ENCODE assay signal across 15 cellular contexts in the genomic region with DNA sequence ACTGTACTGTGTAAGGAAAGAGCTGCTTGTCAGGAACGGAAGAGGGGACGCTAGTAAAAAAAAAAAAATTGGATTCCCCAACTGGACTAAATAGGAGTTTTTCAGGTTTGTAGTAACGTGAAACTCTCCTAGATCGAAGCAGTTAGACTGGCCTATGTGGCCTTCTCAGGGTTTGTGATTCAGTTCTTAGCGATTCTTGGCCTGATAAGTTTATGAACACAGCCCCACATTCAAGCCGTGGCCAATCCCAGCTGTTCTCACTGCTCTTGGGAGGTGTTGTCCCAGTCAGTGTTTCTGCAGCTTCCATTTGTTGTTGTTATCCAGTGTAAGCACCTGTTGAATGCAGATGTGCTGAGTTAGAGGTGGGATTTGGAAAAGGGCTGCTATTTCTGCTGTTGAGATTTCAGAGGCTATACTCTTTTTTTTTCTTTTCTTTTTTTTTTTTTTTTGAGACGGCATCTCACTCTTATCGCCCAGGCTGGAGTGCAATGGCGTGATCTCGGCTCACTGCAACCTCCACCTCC. TPM values are rescaled to one million over a fixed set of nuclear protein-coding genes. Genes with fewer than 3 reads are reported as not detected.
DNase-seq lines count a peak whose midpoint lies in the region; ATAC-seq and TF ChIP-seq lines count a peak whose summit lies in the region.
"Had no signal": no experiment of that assay in that cellular context is flagged by ENCODE, and none has a peak within 500 bp of the region (broad histone marks: within the 10 kb centered on the region; RNA-seq: fewer than 3 reads in every experiment).

No MANE protein-coding gene starts in this region.

- no peak overlapping the region for H2AFZ ChIP-seq in PC-9

- DNase-seq in left ventricle myocardium inferior (no peak), Right ventricle myocardium superior (no peak), PC-9 (peak in 1 of 2 experiments; percentile 80), chondrocyte (ENCODE audit: low spot score) (peak; percentile 4), thyroid gland (peak; percentile 56 to 60), upper lobe of right lung (no peak), NCI-H345 (lab: John Stamatoyannopoulos, UW) (no peak), AG08395 (ENCODE audit: low spot score) (no peak)
- DNase-seq: ACHN; C1 segment of cervical spinal cord; CD4-positive, alpha-beta T cell; DMS79; HCEC 1CT had no signal

- H3K27me3 ChIP-seq in left ventricle myocardium inferior (ENCODE audit: low read depth) (no peaks in the 10 kb centered on the region), PC-9 (ENCODE audit: insufficient read depth, low read depth) (no peaks in the 10 kb centered on the region), thyroid gland (no peaks in the 10 kb centered on the region), upper lobe of right lung (no peaks in the 10 kb centered on the region)

- H3K36me3 ChIP-seq in left ventricle myocardium inferior: peaks cover 58% of the 10 kb centered on the region
- H3K36me3 ChIP-seq in PC-9 (ENCODE audit: low read depth): no peaks in the 10 kb centered on the region
- H3K36me3 ChIP-seq in thyroid gland: peaks cover 13 to 16% of the 10 kb centered on the region in 2 donors
- H3K36me3 ChIP-seq in upper lobe of right lung: peaks cover 33% of the 10 kb centered on the region

- no peaks in the 10 kb centered on the region for H3K79me2 ChIP-seq in PC-9 (ENCODE audit: low read depth)

- H3K4me3 Mint-ChIP-seq in chondrocyte (ENCODE audit: unreplicated experiment): no peak overlapping the region
- H3K4me3 Mint-ChIP-seq: B cell; CD4-positive, alpha-beta T cell had no signal

- BruUV-seq in PC-9 (replicated peaks; lab: Mats Ljungman, UMichigan): no TSS peak

- H3F3A ChIP-seq in PC-9 (ENCODE audit: insufficient read depth, low read depth): peaks cover 12% of the 10 kb centered on the region; the same call in 1 of the 2 replicates

- CTCF ChIA-PET in PC-9 (lab: Charles Lee): no interaction called here

- intact Hi-C loops in left ventricle myocardium inferior (cut with micrococcal nuclease): no loop called here
- intact Hi-C loops in Right ventricle myocardium superior (cut with DNase I): no loop called here
- intact Hi-C loops in PC-9 (cut with micrococcal nuclease; ENCODE audit: unreplicated experiment): loop anchor here (5.0 to 10.0 kb wide), 2 partner anchors 467 to 795 kb away; partner anchors contain the start of gene RPL7L1
- intact Hi-C loops in thyroid gland (cut with DNase I): loop anchor here (5.0 kb wide), 2 partner anchors 82 to 132 kb away; no protein-coding TSS in a partner anchor
- intact Hi-C loops in upper lobe of right lung (cut with DNase I): loop anchor here (5.0 kb wide), 1 partner anchor 87 kb away; no protein-coding TSS in a partner anchor

- peaks cover 36% of the 10 kb centered on the region for H3K4me1 ChIP-seq in left ventricle myocardium inferior
- 0 out of 2 replicates have a peak, but pooled peaks cover 4% of the 10 kb centered on the region for H3K4me1 ChIP-seq in PC-9 (replicated peaks; ENCODE audit: insufficient read depth)
- H3K4me1 ChIP-seq in thyroid gland: peaks cover 14% of the 10 kb centered on the region in 2 donors
- peaks cover 12% of the 10 kb centered on the region for H3K4me1 ChIP-seq in upper lobe of right lung

- H3K27me3 Mint-ChIP-seq in chondrocyte (ENCODE audit: low read depth): no peaks in the 10 kb centered on the region
- H3K27me3 Mint-ChIP-seq: B cell; CD4-positive, alpha-beta T cell had no signal

- H3K9me2 ChIP-seq in PC-9 (ENCODE audit: insufficient read depth): no peaks in the 10 kb centered on the region

- H3K9me3 Mint-ChIP-seq in chondrocyte (ENCODE audit: low read depth): no peaks in the 10 kb centered on the region
- H3K9me3 Mint-ChIP-seq: CD4-positive, alpha-beta T cell had no signal

- no peaks in the 10 kb centered on the region for H4K20me1 ChIP-seq in PC-9 (ENCODE audit: insufficient read depth)

- TF ChIP-seq CTCF in left ventricle myocardium inferior (IDR thresholded peaks at IDR 0.05; ENCODE audit: borderline replicate concordance): no peak
- TF ChIP-seq CTCF in PC-9 (conservative IDR thresholded peaks at IDR 0.05): no peak
- TF ChIP-seq CTCF in chondrocyte (IDR thresholded peaks at IDR 0.05): no peak
- no peak for TF ChIP-seq CTCF in thyroid gland (IDR thresholded peaks at IDR 0.05)
- no peak for TF ChIP-seq CTCF in upper lobe of right lung (IDR thresholded peaks at IDR 0.05)

- no peak overlapping the region for H3K4me2 ChIP-seq in PC-9

- H3K27ac Mint-ChIP-seq in chondrocyte (ENCODE audit: unreplicated experiment): no peak overlapping the region
- H3K27ac Mint-ChIP-seq: B cell; CD4-positive, alpha-beta T cell had no signal

- POLR2A ChIA-PET in PC-9 (lab: Charles Lee; ENCODE audit: unreplicated experiment): no interaction called here

- H3K27ac ChIP-seq in left ventricle myocardium inferior (replicated peaks): peak overlapping the region; percentile 31
- 0 out of 2 replicates have a peak overlapping the region, but pooled peaks have one; percentile 27 for H3K27ac ChIP-seq in PC-9
- peak overlapping the region in 2 of 3 donors; percentile 27 to 35 for H3K27ac ChIP-seq in thyroid gland
- no peak overlapping the region for H3K27ac ChIP-seq in upper lobe of right lung

- 72 to 73% methylated on average over 10 of the region's 10 CpGs for WGBS in thyroid gland, 2 donors

- H3K4me3 ChIP-seq in left ventricle myocardium inferior (no peak overlapping the region), PC-9 (no peak overlapping the region), thyroid gland (replicated peaks in 1 of 3) (no peak overlapping the region), upper lobe of right lung (no peak overlapping the region)
- H3K4me3 ChIP-seq: GM12878 had no signal

- ATAC-seq in Right ventricle myocardium superior (ENCODE audit: poor library complexity) (no peak), upper lobe of right lung (no peak)
- ATAC-seq: GM12878 had no signal

- H3K36me3 Mint-ChIP-seq in chondrocyte (ENCODE audit: low read depth): peaks cover 12% of the 10 kb centered on the region

- H3K4me1 Mint-ChIP-seq in chondrocyte (ENCODE audit: low read depth): peaks cover 5% of the 10 kb centered on the region

- no peak for TF ChIP-seq POLR2A in thyroid gland (IDR thresholded peaks at IDR 0.05)

- H3K9me3 ChIP-seq in left ventricle myocardium inferior (replicated peaks) (no peaks in the 10 kb centered on the region), PC-9 (ENCODE audit: insufficient read depth, low read depth) (no peaks in the 10 kb centered on the region), thyroid gland (no peaks in the 10 kb centered on the region), upper lobe of right lung (no peaks in the 10 kb centered on the region)

RNA-seq across cellular contexts. Expression of gene TAF8, which starts 29.7 kb away (rescaled TPM):
- total RNA-seq in left ventricle myocardium inferior (28.5 TPM), Right ventricle myocardium superior (28.7 TPM), PC-9 (2021) (35.6 and 38.4 TPM in 2 replicates), chondrocyte (17.0 to 20.4 TPM (median 17.2 TPM) in 3 replicates), thyroid gland (100 to 1,000 TPM in 1 of 4 donors, 10 to 100 TPM in 3; 52.0 to 131 (median 72.2) TPM), upper lobe of right lung (31.1 TPM)

Comparison
In these comparisons a context has a peak if more than half of its experiments do, and no peak if none do; other contexts are left out.
1. DNase-seq: peak in chondrocyte (single experiment) and thyroid gland (2 of 2); none in left ventricle myocardium inferior (single experiment), Right ventricle myocardium superior (single experiment), upper lobe of right lung (single experiment), NCI-H345 (single experiment) and AG08395 (single experiment).
2. intact Hi-C loops: an anchor here in PC-9 (5.0 to 10.0 kb wide), thyroid gland (5.0 kb wide) and upper lobe of right lung (5.0 kb wide); none called in left ventricle myocardium inferior and Right ventricle myocardium superior.